Comparison of ENCODE assay signal across 1 cellular context in genomic region chr20:50304501-50304856, GRCh38.
TF ChIP-seq lines count a peak whose summit lies in the region.

No MANE protein-coding gene starts in this region.

TF ChIP-seq in HepG2, 621 proteins besides CTCF, POLR2A, EP300 and RAD21 (continued from another document):
- peak; percentile 32; the same call in 1 of the 2 replicates for TF ChIP-seq ARID4A (CRISPR knock-in tag; IDR thresholded peaks at IDR 0.05; ENCODE audit: borderline replicate concordance)
- TF ChIP-seq ZNF747 (CRISPR knock-in tag; IDR thresholded peaks at IDR 0.05; ENCODE audit: borderline replicate concordance), result no peak
- TF ChIP-seq ZBTB39 (CRISPR knock-in tag; IDR thresholded peaks at IDR 0.05), result peak; percentile 82; the same call in 1 of the 2 replicates
- peak; percentile 77 for TF ChIP-seq JARID2 (CRISPR knock-in tag; IDR thresholded peaks at IDR 0.05; ENCODE audit: insufficient replicate concordance)
- TF ChIP-seq ZBTB2 (CRISPR knock-in tag; IDR thresholded peaks at IDR 0.05; ENCODE audit: low read depth), result no peak
- TF ChIP-seq TEF (CRISPR knock-in tag; IDR thresholded peaks at IDR 0.05), result 0 out of 2 replicates have a peak, but pooled peaks have one; percentile 8
- peak; percentile 81; the same call in 1 of the 2 replicates for TF ChIP-seq NRL (CRISPR knock-in tag; IDR thresholded peaks at IDR 0.05; ENCODE audit: borderline replicate concordance)
- peak; percentile 51; the same call in 1 of the 2 replicates for TF ChIP-seq KDM2A (CRISPR knock-in tag; IDR thresholded peaks at IDR 0.05; ENCODE audit: borderline replicate concordance, low read depth)
- TF ChIP-seq ZNF350 (CRISPR knock-in tag; IDR thresholded peaks at IDR 0.05; ENCODE audit: borderline replicate concordance, low read depth), result no peak
- no peak for TF ChIP-seq LCORL (IDR thresholded peaks at IDR 0.05)
- peak; percentile 19; the same call in 1 of the 2 replicates for TF ChIP-seq LCORL (CRISPR knock-in tag; IDR thresholded peaks at IDR 0.05)
- no peak; the same call in 1 of the 2 replicates for TF ChIP-seq EED (CRISPR knock-in tag; IDR thresholded peaks at IDR 0.05)
- peak; percentile 58; the same call in 1 of the 2 replicates for TF ChIP-seq POGK (CRISPR knock-in tag; conservative IDR thresholded peaks at IDR 0.05)
- 0 out of 2 replicates have a peak, but pooled peaks have one; percentile 33 for TF ChIP-seq ZNF567 (CRISPR knock-in tag; IDR thresholded peaks at IDR 0.05; ENCODE audit: borderline replicate concordance)
- TF ChIP-seq THYN1 (CRISPR knock-in tag; IDR thresholded peaks at IDR 0.05; ENCODE audit: borderline replicate concordance, low read depth), result no peak
- TF ChIP-seq NAIF1 (CRISPR knock-in tag; IDR thresholded peaks at IDR 0.05; ENCODE audit: borderline replicate concordance), result 0 out of 2 replicates have a peak, but pooled peaks have one; percentile 35
- TF ChIP-seq HDAC2 (CRISPR knock-in tag; IDR thresholded peaks at IDR 0.05), result no peak
- TF ChIP-seq SNAI1 (CRISPR knock-in tag; IDR thresholded peaks at IDR 0.05; ENCODE audit: borderline replicate concordance), result no peak
- peak; percentile 26 for TF ChIP-seq TEAD3 (CRISPR knock-in tag; optimal IDR thresholded peaks at IDR 0.05; ENCODE audit: borderline replicate concordance)
- no peak for TF ChIP-seq POGZ (CRISPR knock-in tag; IDR thresholded peaks at IDR 0.05)
